In the genomic region with DNA sequence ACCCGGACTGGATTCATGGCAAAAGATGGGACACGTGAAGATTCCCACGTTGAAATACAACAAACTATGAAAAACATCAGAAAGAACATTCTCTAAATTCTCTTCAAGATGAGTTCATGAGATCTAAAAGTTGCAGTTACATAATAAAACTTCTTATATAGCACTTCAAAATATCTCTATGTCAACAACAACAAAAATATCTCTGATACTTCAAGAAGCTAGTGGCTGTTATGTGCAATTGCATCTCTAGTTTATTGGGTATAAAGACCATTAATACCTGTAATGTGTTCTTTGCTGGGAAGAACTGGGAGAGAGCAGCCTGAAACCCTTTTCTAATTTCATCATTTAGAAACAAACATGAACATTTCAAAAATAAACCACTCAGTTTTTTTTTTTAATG, we compare ENCODE assay signal across 1 cellular context.
TF ChIP-seq lines count a peak whose summit lies in the region.

No MANE protein-coding gene starts in this region.

TF ChIP-seq in GM23338, 12 proteins besides CTCF, POLR2A, EP300 and RAD21 (continued from another document):
- TF ChIP-seq, protein P1, sequence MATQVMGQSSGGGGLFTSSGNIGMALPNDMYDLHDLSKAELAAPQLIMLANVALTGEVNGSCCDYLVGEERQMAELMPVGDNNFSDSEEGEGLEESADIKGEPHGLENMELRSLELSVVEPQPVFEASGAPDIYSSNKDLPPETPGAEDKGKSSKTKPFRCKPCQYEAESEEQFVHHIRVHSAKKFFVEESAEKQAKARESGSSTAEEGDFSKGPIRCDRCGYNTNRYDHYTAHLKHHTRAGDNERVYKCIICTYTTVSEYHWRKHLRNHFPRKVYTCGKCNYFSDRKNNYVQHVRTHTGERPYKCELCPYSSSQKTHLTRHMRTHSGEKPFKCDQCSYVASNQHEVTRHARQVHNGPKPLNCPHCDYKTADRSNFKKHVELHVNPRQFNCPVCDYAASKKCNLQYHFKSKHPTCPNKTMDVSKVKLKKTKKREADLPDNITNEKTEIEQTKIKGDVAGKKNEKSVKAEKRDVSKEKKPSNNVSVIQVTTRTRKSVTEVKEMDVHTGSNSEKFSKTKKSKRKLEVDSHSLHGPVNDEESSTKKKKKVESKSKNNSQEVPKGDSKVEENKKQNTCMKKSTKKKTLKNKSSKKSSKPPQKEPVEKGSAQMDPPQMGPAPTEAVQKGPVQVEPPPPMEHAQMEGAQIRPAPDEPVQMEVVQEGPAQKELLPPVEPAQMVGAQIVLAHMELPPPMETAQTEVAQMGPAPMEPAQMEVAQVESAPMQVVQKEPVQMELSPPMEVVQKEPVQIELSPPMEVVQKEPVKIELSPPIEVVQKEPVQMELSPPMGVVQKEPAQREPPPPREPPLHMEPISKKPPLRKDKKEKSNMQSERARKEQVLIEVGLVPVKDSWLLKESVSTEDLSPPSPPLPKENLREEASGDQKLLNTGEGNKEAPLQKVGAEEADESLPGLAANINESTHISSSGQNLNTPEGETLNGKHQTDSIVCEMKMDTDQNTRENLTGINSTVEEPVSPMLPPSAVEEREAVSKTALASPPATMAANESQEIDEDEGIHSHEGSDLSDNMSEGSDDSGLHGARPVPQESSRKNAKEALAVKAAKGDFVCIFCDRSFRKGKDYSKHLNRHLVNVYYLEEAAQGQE (IDR thresholded peaks at IDR 0.05; ENCODE audit: unreplicated experiment), result no peak
- no peak for TF ChIP-seq EZH2 (IDR thresholded peaks at IDR 0.05; ENCODE audit: low read depth, unreplicated experiment)
